10 cellular contexts compared by ENCODE assay signal in the genomic region with DNA sequence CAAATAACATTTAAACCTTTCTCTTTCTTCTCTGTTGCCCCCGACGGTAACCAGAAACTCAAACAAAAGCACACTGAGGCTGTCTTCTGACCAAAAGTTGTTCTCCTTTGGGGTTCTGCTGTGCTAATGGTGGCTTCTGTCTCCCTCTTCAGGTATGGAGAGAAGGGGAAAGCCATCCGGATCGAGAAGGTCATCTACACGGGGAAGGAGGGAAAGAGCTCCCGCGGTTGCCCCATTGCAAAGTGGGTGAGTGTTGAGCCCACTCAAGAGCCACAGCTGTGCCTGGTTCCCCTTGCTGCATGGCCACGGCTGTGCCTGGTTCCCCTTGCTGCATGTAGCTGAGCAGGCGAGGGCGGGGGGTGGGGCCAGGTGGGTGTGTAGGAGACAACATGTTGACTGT.
DNase-seq lines count a peak whose midpoint lies in the region; ATAC-seq, FAIRE-seq and TF ChIP-seq lines count a peak whose summit lies in the region.
"Had no signal": no experiment of that assay in that cellular context is flagged by ENCODE, and none has a peak within 500 bp of the region (broad histone marks: within the 10 kb centered on the region; RNA-seq: fewer than 3 reads in every experiment).

No MANE protein-coding gene starts in this region.

- FAIRE-seq in GM12891 (lab: Jason Lieb, UNC): peak; percentile 48
- FAIRE-seq: urothelium cell line had no signal

- peaks cover 9% of the 10 kb centered on the region for H3K4me1 Mint-ChIP-seq in memory B cell

- peak overlapping the region; percentile 76 for H3K27ac Mint-ChIP-seq in memory B cell

- no peaks in the 10 kb centered on the region for H3K27me3 Mint-ChIP-seq in memory B cell

- no peaks in the 10 kb centered on the region for H3K9me3 Mint-ChIP-seq in memory B cell

- DNase-seq in GM12891 (ENCODE audit: insufficient read length, low spot score) (no peak), NOMO-1 treated with DMSO at 0.1 percent for 48 hours (lab: John Stamatoyannopoulos, UW; ENCODE audit: unreplicated experiment) (peak; percentile 68), memory B cell (ENCODE audit: low spot score in 2 of 2) (no peak), SKM-1 (lab: John Stamatoyannopoulos, UW; ENCODE audit: unreplicated experiment) (no peak), NCI-H524 (lab: John Stamatoyannopoulos, UW) (no peak), SIG-M5 treated with dmso at 0.1 percent for 504 hours (lab: John Stamatoyannopoulos, UW; ENCODE audit: unreplicated experiment) (no peak)
- DNase-seq in stimulated activated CD4-positive, alpha-beta T cell treated with anti-CD3 and anti-CD28 coated beads, Interleukin-2, amount 100 ng/mL, for 24 hours: no peak
- DNase-seq: NCI-H1930 had no signal

- peak overlapping the region; percentile 47 for H3K4me3 Mint-ChIP-seq in memory B cell

- TF ChIP-seq POLR2A in GM12891 (IDR thresholded peaks at IDR 0.05; ENCODE audit: low read depth, low read length): no peak

- ATAC-seq in GM21786 (IDR thresholded peaks at IDR 0.05; ENCODE audit: unreplicated experiment) (peak; percentile 29), memory B cell (ENCODE audit: low read depth) (peak; percentile 63)

- peaks cover 17% of the 10 kb centered on the region for H3K36me3 Mint-ChIP-seq in memory B cell

TF ChIP-seq in GM12891, 5 proteins besides CTCF, POLR2A, EP300 and RAD21:
- no peak for TF ChIP-seq PAX5 (IDR thresholded peaks at IDR 0.05; ENCODE audit: insufficient read depth, low read length, severe bottlenecking)
